1 cellular context compared by ENCODE assay signal in the genomic region with DNA sequence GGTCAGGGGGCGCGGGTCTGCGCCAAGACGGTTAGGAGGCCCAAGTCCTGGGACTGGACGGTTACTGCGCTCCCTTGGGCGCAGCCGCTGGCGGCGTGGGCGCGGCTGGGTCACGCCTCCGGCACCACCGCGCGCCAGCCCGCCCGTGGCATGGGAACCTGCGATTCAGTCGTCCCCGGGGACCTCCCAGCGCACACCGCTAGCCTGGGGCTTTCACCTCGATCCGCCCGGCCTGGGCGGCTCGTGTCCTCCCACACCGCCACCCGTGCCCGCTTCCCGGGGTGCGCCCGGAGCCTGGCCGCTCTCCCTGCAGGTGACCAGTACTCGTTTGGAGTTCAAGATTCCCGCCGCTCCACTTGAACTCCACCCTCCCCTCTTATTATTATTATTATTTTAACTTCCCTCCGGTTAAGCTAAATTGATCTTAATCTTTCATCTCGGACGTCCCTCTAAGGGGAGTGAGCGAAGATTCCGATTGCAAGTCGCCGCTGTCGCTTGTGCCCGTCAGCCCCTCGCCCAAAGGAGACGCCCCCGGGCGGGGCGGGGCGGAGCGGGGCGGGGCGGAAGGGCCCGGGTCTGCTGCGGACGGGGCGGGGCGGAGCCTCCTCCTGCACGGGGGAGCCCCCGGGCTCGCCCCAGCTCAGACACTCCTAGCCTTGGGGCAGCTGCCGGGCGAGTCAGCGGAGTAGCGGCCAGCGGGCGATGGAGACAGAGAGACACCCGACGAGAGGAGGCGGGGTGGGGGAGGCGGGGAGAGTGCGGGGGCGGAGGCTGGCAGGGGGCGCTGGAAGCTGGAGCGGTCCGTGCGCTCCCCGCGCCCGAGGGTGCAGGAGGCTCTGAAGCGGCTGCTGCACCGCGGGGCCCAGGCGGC.
TF ChIP-seq lines count a peak whose summit lies in the region.

A gene with protein sequence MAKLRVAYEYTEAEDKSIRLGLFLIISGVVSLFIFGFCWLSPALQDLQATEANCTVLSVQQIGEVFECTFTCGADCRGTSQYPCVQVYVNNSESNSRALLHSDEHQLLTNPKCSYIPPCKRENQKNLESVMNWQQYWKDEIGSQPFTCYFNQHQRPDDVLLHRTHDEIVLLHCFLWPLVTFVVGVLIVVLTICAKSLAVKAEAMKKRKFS (plus strand): TSS at position 643 of the 871 bp plus-strand sequence. CDS start 445 bp downstream, outside the sequence.

TF ChIP-seq in HepG2, 621 proteins besides CTCF, POLR2A, EP300 and RAD21 (continued from another document and continues in another):
- TF ChIP-seq, protein P1, sequence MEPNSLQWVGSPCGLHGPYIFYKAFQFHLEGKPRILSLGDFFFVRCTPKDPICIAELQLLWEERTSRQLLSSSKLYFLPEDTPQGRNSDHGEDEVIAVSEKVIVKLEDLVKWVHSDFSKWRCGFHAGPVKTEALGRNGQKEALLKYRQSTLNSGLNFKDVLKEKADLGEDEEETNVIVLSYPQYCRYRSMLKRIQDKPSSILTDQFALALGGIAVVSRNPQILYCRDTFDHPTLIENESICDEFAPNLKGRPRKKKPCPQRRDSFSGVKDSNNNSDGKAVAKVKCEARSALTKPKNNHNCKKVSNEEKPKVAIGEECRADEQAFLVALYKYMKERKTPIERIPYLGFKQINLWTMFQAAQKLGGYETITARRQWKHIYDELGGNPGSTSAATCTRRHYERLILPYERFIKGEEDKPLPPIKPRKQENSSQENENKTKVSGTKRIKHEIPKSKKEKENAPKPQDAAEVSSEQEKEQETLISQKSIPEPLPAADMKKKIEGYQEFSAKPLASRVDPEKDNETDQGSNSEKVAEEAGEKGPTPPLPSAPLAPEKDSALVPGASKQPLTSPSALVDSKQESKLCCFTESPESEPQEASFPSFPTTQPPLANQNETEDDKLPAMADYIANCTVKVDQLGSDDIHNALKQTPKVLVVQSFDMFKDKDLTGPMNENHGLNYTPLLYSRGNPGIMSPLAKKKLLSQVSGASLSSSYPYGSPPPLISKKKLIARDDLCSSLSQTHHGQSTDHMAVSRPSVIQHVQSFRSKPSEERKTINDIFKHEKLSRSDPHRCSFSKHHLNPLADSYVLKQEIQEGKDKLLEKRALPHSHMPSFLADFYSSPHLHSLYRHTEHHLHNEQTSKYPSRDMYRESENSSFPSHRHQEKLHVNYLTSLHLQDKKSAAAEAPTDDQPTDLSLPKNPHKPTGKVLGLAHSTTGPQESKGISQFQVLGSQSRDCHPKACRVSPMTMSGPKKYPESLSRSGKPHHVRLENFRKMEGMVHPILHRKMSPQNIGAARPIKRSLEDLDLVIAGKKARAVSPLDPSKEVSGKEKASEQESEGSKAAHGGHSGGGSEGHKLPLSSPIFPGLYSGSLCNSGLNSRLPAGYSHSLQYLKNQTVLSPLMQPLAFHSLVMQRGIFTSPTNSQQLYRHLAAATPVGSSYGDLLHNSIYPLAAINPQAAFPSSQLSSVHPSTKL (CRISPR knock-in tag; IDR thresholded peaks at IDR 0.05): no peak; the same call in 1 of the 2 replicates
- no peak for TF ChIP-seq NFE2 (CRISPR knock-in tag; IDR thresholded peaks at IDR 0.05)
- TF ChIP-seq, protein P2, sequence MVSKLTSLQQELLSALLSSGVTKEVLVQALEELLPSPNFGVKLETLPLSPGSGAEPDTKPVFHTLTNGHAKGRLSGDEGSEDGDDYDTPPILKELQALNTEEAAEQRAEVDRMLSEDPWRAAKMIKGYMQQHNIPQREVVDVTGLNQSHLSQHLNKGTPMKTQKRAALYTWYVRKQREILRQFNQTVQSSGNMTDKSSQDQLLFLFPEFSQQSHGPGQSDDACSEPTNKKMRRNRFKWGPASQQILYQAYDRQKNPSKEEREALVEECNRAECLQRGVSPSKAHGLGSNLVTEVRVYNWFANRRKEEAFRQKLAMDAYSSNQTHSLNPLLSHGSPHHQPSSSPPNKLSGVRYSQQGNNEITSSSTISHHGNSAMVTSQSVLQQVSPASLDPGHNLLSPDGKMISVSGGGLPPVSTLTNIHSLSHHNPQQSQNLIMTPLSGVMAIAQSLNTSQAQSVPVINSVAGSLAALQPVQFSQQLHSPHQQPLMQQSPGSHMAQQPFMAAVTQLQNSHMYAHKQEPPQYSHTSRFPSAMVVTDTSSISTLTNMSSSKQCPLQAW (CRISPR knock-in tag; IDR thresholded peaks at IDR 0.05): no peak
- TF ChIP-seq TGIF2 (CRISPR knock-in tag; IDR thresholded peaks at IDR 0.05): no peak
- no peak for TF ChIP-seq ZBTB7B (CRISPR knock-in tag; IDR thresholded peaks at IDR 0.05)
- no peak for TF ChIP-seq SOX5 (CRISPR knock-in tag; IDR thresholded peaks at IDR 0.05; ENCODE audit: borderline replicate concordance)
- TF ChIP-seq MTF2 (CRISPR knock-in tag; IDR thresholded peaks at IDR 0.05; ENCODE audit: borderline replicate concordance): no peak
- TF ChIP-seq SP2 (CRISPR knock-in tag; IDR thresholded peaks at IDR 0.05): 0 out of 2 replicates have a peak, but pooled peaks have one; percentile 14
- no peak for TF ChIP-seq EHMT2 (IDR thresholded peaks at IDR 0.05; ENCODE audit: borderline replicate concordance, low read depth, low read length)
- TF ChIP-seq KMT2A (CRISPR knock-in tag; IDR thresholded peaks at IDR 0.05): 0 out of 2 replicates have a peak, but pooled peaks have one; percentile 20
- no peak for TF ChIP-seq SYNCRIP (IDR thresholded peaks at IDR 0.05; ENCODE audit: insufficient read depth, low read depth, low read length)
- TF ChIP-seq, protein P3, sequence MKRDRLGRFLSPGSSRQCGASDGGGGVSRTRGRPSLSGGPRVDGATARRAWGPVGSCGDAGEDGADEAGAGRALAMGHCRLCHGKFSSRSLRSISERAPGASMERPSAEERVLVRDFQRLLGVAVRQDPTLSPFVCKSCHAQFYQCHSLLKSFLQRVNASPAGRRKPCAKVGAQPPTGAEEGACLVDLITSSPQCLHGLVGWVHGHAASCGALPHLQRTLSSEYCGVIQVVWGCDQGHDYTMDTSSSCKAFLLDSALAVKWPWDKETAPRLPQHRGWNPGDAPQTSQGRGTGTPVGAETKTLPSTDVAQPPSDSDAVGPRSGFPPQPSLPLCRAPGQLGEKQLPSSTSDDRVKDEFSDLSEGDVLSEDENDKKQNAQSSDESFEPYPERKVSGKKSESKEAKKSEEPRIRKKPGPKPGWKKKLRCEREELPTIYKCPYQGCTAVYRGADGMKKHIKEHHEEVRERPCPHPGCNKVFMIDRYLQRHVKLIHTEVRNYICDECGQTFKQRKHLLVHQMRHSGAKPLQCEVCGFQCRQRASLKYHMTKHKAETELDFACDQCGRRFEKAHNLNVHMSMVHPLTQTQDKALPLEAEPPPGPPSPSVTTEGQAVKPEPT (CRISPR knock-in tag; IDR thresholded peaks at IDR 0.05; ENCODE audit: low read depth): no peak
- no peak for TF ChIP-seq POLR2AphosphoS5 (IDR thresholded peaks at IDR 0.05; ENCODE audit: low read depth, low read length)
- TF ChIP-seq ZSCAN30 (CRISPR knock-in tag; IDR thresholded peaks at IDR 0.05): no peak
- no peak for TF ChIP-seq NFATC3 (CRISPR knock-in tag; IDR thresholded peaks at IDR 0.05)
- TF ChIP-seq ARNT2 (CRISPR knock-in tag; IDR thresholded peaks at IDR 0.05; ENCODE audit: low read depth): no peak
- TF ChIP-seq KLF16 (CRISPR knock-in tag; IDR thresholded peaks at IDR 0.05): 0 out of 4 replicates have a peak, but pooled peaks of 1 of the 2 experiments have one; percentile 38
- TF ChIP-seq, protein P4, sequence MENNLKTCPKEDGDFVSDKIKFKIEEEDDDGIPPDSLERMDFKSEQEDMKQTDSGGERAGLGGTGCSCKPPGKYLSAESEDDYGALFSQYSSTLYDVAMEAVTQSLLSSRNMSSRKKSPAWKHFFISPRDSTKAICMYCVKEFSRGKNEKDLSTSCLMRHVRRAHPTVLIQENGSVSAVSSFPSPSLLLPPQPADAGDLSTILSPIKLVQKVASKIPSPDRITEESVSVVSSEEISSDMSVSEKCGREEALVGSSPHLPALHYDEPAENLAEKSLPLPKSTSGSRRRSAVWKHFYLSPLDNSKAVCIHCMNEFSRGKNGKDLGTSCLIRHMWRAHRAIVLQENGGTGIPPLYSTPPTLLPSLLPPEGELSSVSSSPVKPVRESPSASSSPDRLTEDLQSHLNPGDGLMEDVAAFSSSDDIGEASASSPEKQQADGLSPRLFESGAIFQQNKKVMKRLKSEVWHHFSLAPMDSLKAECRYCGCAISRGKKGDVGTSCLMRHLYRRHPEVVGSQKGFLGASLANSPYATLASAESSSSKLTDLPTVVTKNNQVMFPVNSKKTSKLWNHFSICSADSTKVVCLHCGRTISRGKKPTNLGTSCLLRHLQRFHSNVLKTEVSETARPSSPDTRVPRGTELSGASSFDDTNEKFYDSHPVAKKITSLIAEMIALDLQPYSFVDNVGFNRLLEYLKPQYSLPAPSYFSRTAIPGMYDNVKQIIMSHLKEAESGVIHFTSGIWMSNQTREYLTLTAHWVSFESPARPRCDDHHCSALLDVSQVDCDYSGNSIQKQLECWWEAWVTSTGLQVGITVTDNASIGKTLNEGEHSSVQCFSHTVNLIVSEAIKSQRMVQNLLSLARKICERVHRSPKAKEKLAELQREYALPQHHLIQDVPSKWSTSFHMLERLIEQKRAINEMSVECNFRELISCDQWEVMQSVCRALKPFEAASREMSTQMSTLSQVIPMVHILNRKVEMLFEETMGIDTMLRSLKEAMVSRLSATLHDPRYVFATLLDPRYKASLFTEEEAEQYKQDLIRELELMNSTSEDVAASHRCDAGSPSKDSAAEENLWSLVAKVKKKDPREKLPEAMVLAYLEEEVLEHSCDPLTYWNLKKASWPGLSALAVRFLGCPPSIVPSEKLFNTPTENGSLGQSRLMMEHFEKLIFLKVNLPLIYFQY (CRISPR knock-in tag; IDR thresholded peaks at IDR 0.05; ENCODE audit: borderline replicate concordance): no peak
- TF ChIP-seq ZNF138 (CRISPR knock-in tag; IDR thresholded peaks at IDR 0.05; ENCODE audit: low read depth): no peak
- TF ChIP-seq FOXK2 (IDR thresholded peaks at IDR 0.05): no peak
- 0 out of 2 replicates have a peak, but pooled peaks have one; percentile 1 for TF ChIP-seq ZNF317 (CRISPR knock-in tag; IDR thresholded peaks at IDR 0.05)
- TF ChIP-seq, protein P5, sequence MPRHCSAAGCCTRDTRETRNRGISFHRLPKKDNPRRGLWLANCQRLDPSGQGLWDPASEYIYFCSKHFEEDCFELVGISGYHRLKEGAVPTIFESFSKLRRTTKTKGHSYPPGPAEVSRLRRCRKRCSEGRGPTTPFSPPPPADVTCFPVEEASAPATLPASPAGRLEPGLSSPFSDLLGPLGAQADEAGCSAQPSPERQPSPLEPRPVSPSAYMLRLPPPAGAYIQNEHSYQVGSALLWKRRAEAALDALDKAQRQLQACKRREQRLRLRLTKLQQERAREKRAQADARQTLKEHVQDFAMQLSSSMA (CRISPR knock-in tag; IDR thresholded peaks at IDR 0.05): peak; percentile 68; the same call in 1 of the 2 replicates
- TF ChIP-seq, protein P6, sequence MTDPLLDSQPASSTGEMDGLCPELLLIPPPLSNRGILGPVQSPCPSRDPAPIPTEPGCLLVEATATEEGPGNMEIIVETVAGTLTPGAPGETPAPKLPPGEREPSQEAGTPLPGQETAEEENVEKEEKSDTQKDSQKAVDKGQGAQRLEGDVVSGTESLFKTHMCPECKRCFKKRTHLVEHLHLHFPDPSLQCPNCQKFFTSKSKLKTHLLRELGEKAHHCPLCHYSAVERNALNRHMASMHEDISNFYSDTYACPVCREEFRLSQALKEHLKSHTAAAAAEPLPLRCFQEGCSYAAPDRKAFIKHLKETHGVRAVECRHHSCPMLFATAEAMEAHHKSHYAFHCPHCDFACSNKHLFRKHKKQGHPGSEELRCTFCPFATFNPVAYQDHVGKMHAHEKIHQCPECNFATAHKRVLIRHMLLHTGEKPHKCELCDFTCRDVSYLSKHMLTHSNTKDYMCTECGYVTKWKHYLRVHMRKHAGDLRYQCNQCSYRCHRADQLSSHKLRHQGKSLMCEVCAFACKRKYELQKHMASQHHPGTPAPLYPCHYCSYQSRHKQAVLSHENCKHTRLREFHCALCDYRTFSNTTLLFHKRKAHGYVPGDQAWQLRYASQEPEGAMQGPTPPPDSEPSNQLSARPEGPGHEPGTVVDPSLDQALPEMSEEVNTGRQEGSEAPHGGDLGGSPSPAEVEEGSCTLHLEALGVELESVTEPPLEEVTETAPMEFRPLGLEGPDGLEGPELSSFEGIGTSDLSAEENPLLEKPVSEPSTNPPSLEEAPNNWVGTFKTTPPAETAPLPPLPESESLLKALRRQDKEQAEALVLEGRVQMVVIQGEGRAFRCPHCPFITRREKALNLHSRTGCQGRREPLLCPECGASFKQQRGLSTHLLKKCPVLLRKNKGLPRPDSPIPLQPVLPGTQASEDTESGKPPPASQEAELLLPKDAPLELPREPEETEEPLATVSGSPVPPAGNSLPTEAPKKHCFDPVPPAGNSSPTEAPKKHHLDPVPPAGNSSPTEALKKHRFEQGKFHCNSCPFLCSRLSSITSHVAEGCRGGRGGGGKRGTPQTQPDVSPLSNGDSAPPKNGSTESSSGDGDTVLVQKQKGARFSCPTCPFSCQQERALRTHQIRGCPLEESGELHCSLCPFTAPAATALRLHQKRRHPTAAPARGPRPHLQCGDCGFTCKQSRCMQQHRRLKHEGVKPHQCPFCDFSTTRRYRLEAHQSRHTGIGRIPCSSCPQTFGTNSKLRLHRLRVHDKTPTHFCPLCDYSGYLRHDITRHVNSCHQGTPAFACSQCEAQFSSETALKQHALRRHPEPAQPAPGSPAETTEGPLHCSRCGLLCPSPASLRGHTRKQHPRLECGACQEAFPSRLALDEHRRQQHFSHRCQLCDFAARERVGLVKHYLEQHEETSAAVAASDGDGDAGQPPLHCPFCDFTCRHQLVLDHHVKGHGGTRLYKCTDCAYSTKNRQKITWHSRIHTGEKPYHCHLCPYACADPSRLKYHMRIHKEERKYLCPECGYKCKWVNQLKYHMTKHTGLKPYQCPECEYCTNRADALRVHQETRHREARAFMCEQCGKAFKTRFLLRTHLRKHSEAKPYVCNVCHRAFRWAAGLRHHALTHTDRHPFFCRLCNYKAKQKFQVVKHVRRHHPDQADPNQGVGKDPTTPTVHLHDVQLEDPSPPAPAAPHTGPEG (CRISPR knock-in tag; IDR thresholded peaks at IDR 0.05): no peak
